Comparison of ENCODE assay signal across 29 cellular contexts in genomic region chr2:74325815-74326214, GRCh38. TPM values are rescaled to one million over a fixed set of nuclear protein-coding genes. Genes with fewer than 3 reads are reported as not detected.
"Had no signal": no experiment of that assay in that cellular context is flagged by ENCODE, and none has a peak within 500 bp of the region (broad histone marks: within the 10 kb centered on the region; RNA-seq: fewer than 3 reads in every experiment).

No MANE protein-coding gene starts in this region.

- ATAC-seq: effector memory CD8-positive, alpha-beta T cell; esophagus mucosa; foreskin keratinocyte; gastrocnemius medialis; gastroesophageal sphincter; heart left ventricle; heart right ventricle had no signal

- H3K4me3 ChIP-seq: colonic mucosa, coronary artery, dorsolateral prefrontal cortex, esophagus muscularis mucosa, esophagus squamous epithelium, gastrocnemius medialis, gastroesophageal sphincter, heart left ventricle, heart right ventricle had no signal

- H3K27me3 ChIP-seq: colonic mucosa, dorsolateral prefrontal cortex, esophagus muscularis mucosa, esophagus squamous epithelium, gastrocnemius medialis, gastroesophageal sphincter, heart left ventricle, heart right ventricle had no signal

- H3K27ac ChIP-seq: colonic mucosa, coronary artery, dorsolateral prefrontal cortex, epithelial cell of prostate, esophagus muscularis mucosa, esophagus squamous epithelium, foreskin keratinocyte, gastrocnemius medialis, gastroesophageal sphincter, heart left ventricle, heart right ventricle had no signal

- H3K27ac Mint-ChIP-seq: dendritic cell treated with granulocyte-macrophage colony-stimulating factor and Interleukin-4, amounts not matched to agents 40 ng/mL and 50 ng/mL, for 4 days; effector memory CD8-positive, alpha-beta T cell; endodermal cell had no signal

- H3K4me1 ChIP-seq: colonic mucosa, esophagus muscularis mucosa, esophagus squamous epithelium, foreskin keratinocyte, gastrocnemius medialis, gastroesophageal sphincter, heart left ventricle had no signal

- H3K9me3 ChIP-seq: colonic mucosa, esophagus muscularis mucosa, esophagus squamous epithelium, gastrocnemius medialis, gastroesophageal sphincter, heart left ventricle, heart right ventricle had no signal

- H3K9me3 Mint-ChIP-seq: dendritic cell treated with granulocyte-macrophage colony-stimulating factor and Interleukin-4, amounts not matched to agents 40 ng/mL and 50 ng/mL, for 4 days; effector memory CD8-positive, alpha-beta T cell; endodermal cell had no signal

- DNase-seq: colonic mucosa; cortex of kidney; dermis blood vessel endothelial cell; dorsolateral prefrontal cortex; effector CD4-positive, alpha-beta T cell; effector CD8-positive, alpha-beta T cell; effector memory CD4-positive, alpha-beta T cell; effector memory CD8-positive, alpha-beta T cell; endodermal cell; erythroblast; esophagus squamous epithelium; foreskin fibroblast; foreskin keratinocyte; foreskin melanocyte; gastrocnemius medialis; glutamatergic neuron; head of caudate nucleus; heart left ventricle; heart right ventricle had no signal

- H3K27me3 Mint-ChIP-seq: dendritic cell treated with granulocyte-macrophage colony-stimulating factor and Interleukin-4, amounts not matched to agents 40 ng/mL and 50 ng/mL, for 4 days; effector memory CD8-positive, alpha-beta T cell had no signal

- FAIRE-seq: colon, endometrium, endothelial cell of umbilical vein, frontal cortex had no signal

- H3K4me3 Mint-ChIP-seq: dendritic cell treated with granulocyte-macrophage colony-stimulating factor and Interleukin-4, amounts not matched to agents 40 ng/mL and 50 ng/mL, for 4 days; effector memory CD8-positive, alpha-beta T cell; endodermal cell had no signal

- H3K36me3 ChIP-seq: colonic mucosa had no signal

RNA-seq across cellular contexts. Expression of gene SLC4A5, which starts 17.4 kb away (rescaled TPM):
- total RNA-seq: dermis blood vessel endothelial cell had no signal
